Comparison of ENCODE assay signal across 28 cellular contexts in genomic region chr6:140627002-140627401, GRCh38.
"Had no signal": no experiment of that assay in that cellular context is flagged by ENCODE, and none has a peak within 500 bp of the region (broad histone marks: within the 10 kb centered on the region; RNA-seq: fewer than 3 reads in every experiment).

No MANE protein-coding gene starts in this region.

- H3K4me1 Mint-ChIP-seq: endodermal cell; memory B cell; mesothelial cell of epicardium; naive B cell; naive thymus-derived CD8-positive, alpha-beta T cell had no signal

- H3K4me1 ChIP-seq: esophagus squamous epithelium, gastrocnemius medialis, heart right ventricle, left lung, lower lobe of right lung had no signal

- DNase-seq: cortex of kidney; effector CD8-positive, alpha-beta T cell; effector memory CD8-positive, alpha-beta T cell; endodermal cell; erythroblast; esophagus squamous epithelium; foreskin fibroblast; foreskin melanocyte; gastrocnemius medialis; glutamatergic neuron; head of caudate nucleus; heart right ventricle; hippocampal formation; left cardiac atrium; left lung; left ventricle myocardium superior; lower lobe of right lung; mucosa of descending colon; naive B cell; naive thymus-derived CD8-positive, alpha-beta T cell had no signal

- H3K27me3 ChIP-seq: esophagus squamous epithelium, gastrocnemius medialis, heart right ventricle, left lung had no signal

- ATAC-seq: effector memory CD8-positive, alpha-beta T cell; esophagus mucosa; gastrocnemius medialis; heart right ventricle; left cardiac atrium; left lung; left ventricle myocardium superior; lower lobe of right lung; mucosa of descending colon; naive thymus-derived CD8-positive, alpha-beta T cell had no signal

- H3K36me3 ChIP-seq: esophagus squamous epithelium, gastrocnemius medialis, heart right ventricle, left lung, lower lobe of right lung had no signal

- H3K27me3 Mint-ChIP-seq: dendritic cell treated with granulocyte-macrophage colony-stimulating factor and Interleukin-4, amounts not matched to agents 40 ng/mL and 50 ng/mL, for 4 days; effector memory CD8-positive, alpha-beta T cell; memory B cell had no signal

- H3K36me3 Mint-ChIP-seq: memory B cell had no signal

- FAIRE-seq: endometrium, islet of Langerhans, keratinocyte had no signal

- H3K4me3 Mint-ChIP-seq: dendritic cell treated with granulocyte-macrophage colony-stimulating factor and Interleukin-4, amounts not matched to agents 40 ng/mL and 50 ng/mL, for 4 days; effector memory CD8-positive, alpha-beta T cell; endodermal cell; memory B cell; mesothelial cell of epicardium; naive B cell; naive thymus-derived CD8-positive, alpha-beta T cell had no signal

- H3K27ac Mint-ChIP-seq: dendritic cell treated with granulocyte-macrophage colony-stimulating factor and Interleukin-4, amounts not matched to agents 40 ng/mL and 50 ng/mL, for 4 days; effector memory CD8-positive, alpha-beta T cell; endodermal cell; memory B cell; mesothelial cell of epicardium; naive B cell; naive thymus-derived CD8-positive, alpha-beta T cell had no signal

- H3K27ac ChIP-seq: epithelial cell of prostate, esophagus squamous epithelium, gastrocnemius medialis, heart right ventricle, left lung, lower lobe of right lung had no signal

- H3K4me3 ChIP-seq: esophagus squamous epithelium, gastrocnemius medialis, heart right ventricle, left lung, lower lobe of right lung, mucosa of descending colon had no signal

- H3K9me3 ChIP-seq: gastrocnemius medialis had no signal
